20 cellular contexts compared by ENCODE assay signal in genomic region chr22:17012267-17012666, GRCh38. TPM values are rescaled to one million over a fixed set of nuclear protein-coding genes. Genes with fewer than 3 reads are reported as not detected.
A peak's percentile ranks its signal among the peaks of the same experiment; 100 is the strongest.
DNase-seq lines count a peak whose midpoint lies in the region; TF ChIP-seq lines count a peak whose summit lies in the region.
"Had no signal": no experiment of that assay in that cellular context is flagged by ENCODE, and none has a peak within 500 bp of the region (broad histone marks: within the 10 kb centered on the region; RNA-seq: fewer than 3 reads in every experiment).

No MANE protein-coding gene starts in this region.

- TF ChIP-seq CTCF in breast epithelium (IDR thresholded peaks at IDR 0.05), result no peak
- TF ChIP-seq CTCF in MCF 10A (IDR thresholded peaks at IDR 0.05; ENCODE audit: unreplicated experiment), result no peak
- no peak for TF ChIP-seq CTCF in dorsolateral prefrontal cortex (IDR thresholded peaks at IDR 0.05 in 54 of 56, conservative IDR thresholded peaks at IDR 0.05 in 2 of 56; ENCODE audit: low read depth in 1 of 56, partially characterized antibody in 56 of 56)
- TF ChIP-seq CTCF in tibial nerve (IDR thresholded peaks at IDR 0.05), result no peak
- TF ChIP-seq CTCF in SK-N-SH (IDR thresholded peaks at IDR 0.05), result no peak

- POLR2A ChIA-PET in MCF 10A (lab: Yijun Ruan, JAX), result no interaction called here
- POLR2A ChIA-PET in SK-N-SH (lab: Yijun Ruan, JAX), result no interaction called here

- 40 to 88% methylated on average over 1 to 3 of the region's 4 CpGs for WGBS in tibial nerve, 2 donors
- 27% methylated on average over 4 of the region's 4 CpGs for WGBS in SK-N-SH (ENCODE audit: low lambda C conversion rate)

- no peaks in the 10 kb centered on the region for H3K9me3 ChIP-seq in breast epithelium
- H3K9me3 ChIP-seq in tibial nerve, result no peaks in the 10 kb centered on the region
- no peaks in the 10 kb centered on the region for H3K9me3 ChIP-seq in SK-N-SH
- H3K9me3 ChIP-seq: A549 had no signal

- H3K4me3 ChIP-seq in breast epithelium, result no peak overlapping the region
- no peak overlapping the region for H3K4me3 ChIP-seq in dorsolateral prefrontal cortex
- H3K4me3 ChIP-seq in tibial nerve, result no peak overlapping the region
- H3K4me3 ChIP-seq in SK-N-SH (ENCODE audit: low read depth in 2 of 2, low read length in 1 of 2), result no peak overlapping the region
- H3K4me3 ChIP-seq: A549, GM12878, GM23248 had no signal

- no peaks in the 10 kb centered on the region for H3K4me1 Mint-ChIP-seq in MCF 10A (ENCODE audit: insufficient read depth, unreplicated experiment)
- H3K4me1 Mint-ChIP-seq: CD14-positive monocyte; CD4-positive, alpha-beta memory T cell had no signal

- no peaks in the 10 kb centered on the region for H3K9me3 Mint-ChIP-seq in MCF 10A (ENCODE audit: unreplicated experiment)
- H3K9me3 Mint-ChIP-seq: CD4-positive, alpha-beta memory T cell had no signal

- TF ChIP-seq EP300 in tibial nerve (IDR thresholded peaks at IDR 0.05) (no peak), SK-N-SH (IDR thresholded peaks at IDR 0.05; ENCODE audit: borderline replicate concordance in 1 of 2, low read depth in 1 of 2, low read length in 1 of 2) (no peak)

- H3K79me2 ChIP-seq in SK-N-SH (ENCODE audit: insufficient read depth), result no peaks in the 10 kb centered on the region

- H3K36me3 Mint-ChIP-seq in MCF 10A (ENCODE audit: insufficient read depth, unreplicated experiment), result no peaks in the 10 kb centered on the region
- H3K36me3 Mint-ChIP-seq: CD14-positive monocyte; CD4-positive, alpha-beta memory T cell had no signal

- no peak overlapping the region for H3K4me2 ChIP-seq in SK-N-SH
- H3K4me2 ChIP-seq: A549 had no signal

- BruUV-seq in MCF 10A (replicated peaks; lab: Mats Ljungman, UMichigan), result no TSS peak

- no peak overlapping the region for H2AFZ ChIP-seq in SK-N-SH (ENCODE audit: low read depth)
- H2AFZ ChIP-seq: GM23248 had no signal

- no peaks in the 10 kb centered on the region for H4K20me1 ChIP-seq in SK-N-SH (ENCODE audit: insufficient read depth)

- H3K36me3 ChIP-seq in breast epithelium, result no peaks in the 10 kb centered on the region
- H3K36me3 ChIP-seq in tibial nerve, result no peaks in the 10 kb centered on the region
- no peaks in the 10 kb centered on the region for H3K36me3 ChIP-seq in SK-N-SH (replicated peaks in 1 of 2; ENCODE audit: control insufficient read depth in 1 of 2, insufficient read depth in 2 of 2, low read length in 1 of 2)

- H3K27me3 Mint-ChIP-seq in MCF 10A (ENCODE audit: insufficient read depth, unreplicated experiment), result no peaks in the 10 kb centered on the region

- no peaks in the 10 kb centered on the region for H3F3A ChIP-seq in SK-N-SH (replicated peaks; ENCODE audit: insufficient read depth)

- H3K4me1 ChIP-seq in breast epithelium (peaks cover 0 to 10% of the 10 kb centered on the region in 2 donors), tibial nerve (peaks cover 0 to 21% (median 16%) of the 10 kb centered on the region in 4 donors), SK-N-SH (ENCODE audit: control insufficient read depth in 1 of 2, insufficient read depth in 2 of 2, low read depth in 1 of 2, low read length in 1 of 2) (no peaks in the 10 kb centered on the region)
- H3K4me1 ChIP-seq: A549 had no signal

- intact Hi-C loops in breast epithelium (cut with DNase I; ENCODE audit: low total_unique reads) (no loop called here), MCF 10A (cut with micrococcal nuclease) (no loop called here), dorsolateral prefrontal cortex (cut with DNase I) (no loop called here)

- no peak for TF ChIP-seq RAD21 in SK-N-SH (IDR thresholded peaks at IDR 0.05; ENCODE audit: low read length)

- H3K9me2 ChIP-seq in SK-N-SH, result no peaks in the 10 kb centered on the region

- peaks cover 0 to 7% of the 10 kb centered on the region in 2 donors for H3K27me3 ChIP-seq in breast epithelium
- H3K27me3 ChIP-seq in dorsolateral prefrontal cortex, result peaks cover 0 to 45% (median 13%) of the 10 kb centered on the region in 45 donors
- H3K27me3 ChIP-seq in layer of hippocampus (ENCODE audit: control insufficient read depth, insufficient read depth, low read length), result peaks cover 6% of the 10 kb centered on the region
- H3K27me3 ChIP-seq in tibial nerve, result no peaks in the 10 kb centered on the region
- no peaks in the 10 kb centered on the region; the same call in 1 of the 2 replicates for H3K27me3 ChIP-seq in SK-N-SH (ENCODE audit: insufficient read depth)

- H3K27ac Mint-ChIP-seq in MCF 10A (ENCODE audit: low read depth, unreplicated experiment), result no peak overlapping the region
- H3K27ac Mint-ChIP-seq: CD14-positive monocyte; CD4-positive, alpha-beta memory T cell had no signal

- DNase-seq in breast epithelium (ENCODE audit: low spot score in 2 of 2), result no peak
- no peak for DNase-seq in MCF 10A (ENCODE audit: unreplicated experiment)
- no peak for DNase-seq in dorsolateral prefrontal cortex
- no peak for DNase-seq in tibial nerve (ENCODE audit: low spot score in 2 of 2)
- no peak for DNase-seq in SK-N-SH
- no peak for DNase-seq in stimulated activated CD4-positive, alpha-beta T cell treated with anti-CD3 and anti-CD28 coated beads, Interleukin-12 subunit alpha, Interleukin-12 subunit beta, amount 100 ng/mL, for 4 hours
- DNase-seq in D341Med (ENCODE audit: low spot score), result no peak
- DNase-seq: AML-193; CD4-positive, alpha-beta memory T cell; DND-41; EL; GM23248 had no signal

- H3K9ac ChIP-seq in SK-N-SH, result no peak overlapping the region
- H3K9ac ChIP-seq: GM23248 had no signal

- CTCF ChIA-PET in MCF 10A (lab: Yijun Ruan, JAX), result interaction anchor here (0.7 to 1.0 kb wide), 2 partner anchors 36 to 42 kb away, joined by 3 read pairs; no protein-coding TSS in a partner anchor
- CTCF ChIA-PET in SK-N-SH (lab: Yijun Ruan, JAX), result interaction anchor here (1.2 kb wide), 1 partner anchor 11 kb away, joined by 3 read pairs; no protein-coding TSS in a partner anchor

- TF ChIP-seq POLR2A in breast epithelium (IDR thresholded peaks at IDR 0.05), result no peak
- TF ChIP-seq POLR2A in tibial nerve (IDR thresholded peaks at IDR 0.05), result no peak

- H3K27ac ChIP-seq in breast epithelium, result peak overlapping the region; percentile 50 to 85
- peak overlapping the region in 37 of 59 donors; percentile 74 to 96 (median 90) for H3K27ac ChIP-seq in dorsolateral prefrontal cortex
- peak overlapping the region; percentile 88 for H3K27ac ChIP-seq in layer of hippocampus (ENCODE audit: low read depth, low read length)
- H3K27ac ChIP-seq in tibial nerve, result peak overlapping the region; percentile 54 to 88 (median 71)
- no peak overlapping the region for H3K27ac ChIP-seq in SK-N-SH (ENCODE audit: low read depth in 2 of 2, low read length in 1 of 2)
- H3K27ac ChIP-seq: 22Rv1, A549, GM23248 had no signal

- H3K4me3 Mint-ChIP-seq in MCF 10A (ENCODE audit: unreplicated experiment), result no peak overlapping the region
- H3K4me3 Mint-ChIP-seq: CD14-positive monocyte had no signal

TF ChIP-seq in SK-N-SH, 30 proteins besides CTCF, POLR2A, EP300 and RAD21:
- TF ChIP-seq CHD2 (IDR thresholded peaks at IDR 0.05; ENCODE audit: low read length, partially characterized antibody), result no peak
- no peak for TF ChIP-seq TEAD4 (IDR thresholded peaks at IDR 0.05; ENCODE audit: borderline replicate concordance, insufficient read depth)

RNA-seq across cellular contexts. Expression of gene GAB4, which starts 4.2 kb away (rescaled TPM):
- total RNA-seq in breast epithelium, result not detected
- total RNA-seq in MCF 10A (2022), result not detected in 2 replicates
- under 1 TPM in 2 of 120 experiments, not detected in 118; 0.17 to 0.23 TPM for total RNA-seq in dorsolateral prefrontal cortex
- under 1 TPM in 2 of 4 donors, not detected in 2; 0.21 to 0.22 TPM for total RNA-seq in tibial nerve
- polyA plus RNA-seq in SK-N-SH (2012; rRNA removed), result not detected in 2 replicates
- not detected in 2 replicates for polyA plus RNA-seq in SK-N-SH (2012; cell fraction: cytosol; rRNA removed)
- polyA plus RNA-seq in SK-N-SH (2012; cell fraction: nucleus; rRNA removed), result not detected in 2 replicates
- total RNA-seq: CD4-positive, alpha-beta memory T cell; G401; GM12878; GM23248; HT-29 had no signal
- polyA plus RNA-seq: A549; BJ; CD14-positive monocyte; CD4-positive, alpha-beta memory T cell; GM12878; GM23248 had no signal

Comparison
In these comparisons a context has a peak if more than half of its experiments do, and no peak if none do; other contexts are left out.
1. H3K27ac ChIP-seq: peak in breast epithelium (2 of 2), dorsolateral prefrontal cortex (37 of 59), layer of hippocampus (single experiment) and tibial nerve (4 of 4); none in SK-N-SH (0 of 2).